Comparison of ENCODE assay signal across 18 cellular contexts in genomic region chr19:45954132-45954531, GRCh38. TPM values are rescaled to one million over a fixed set of nuclear protein-coding genes. Genes with fewer than 3 reads are reported as not detected.
DNase-seq lines count a peak whose midpoint lies in the region; ATAC-seq and TF ChIP-seq lines count a peak whose summit lies in the region.
"Had no signal": no experiment of that assay in that cellular context is flagged by ENCODE, and none has a peak within 500 bp of the region (broad histone marks: within the 10 kb centered on the region; RNA-seq: fewer than 3 reads in every experiment).

No MANE protein-coding gene starts in this region.

- no peak for DNase-seq in left ventricle myocardium inferior
- no peak for DNase-seq in Right ventricle myocardium superior
- DNase-seq in SK-N-SH = peak; percentile 94
- no peak for DNase-seq in endothelial cell (ENCODE audit: low spot score)
- DNase-seq in upper lobe of right lung = no peak
- no peak for DNase-seq in activated T-helper 2 cell treated with anti-CD3 and anti-CD28 coated beads, Interferon-gamma antibody, Interleukin-2, Interleukin-4, amounts not matched to agents 10 μg/mL and 5 μg/mL and 100 μg/mL, durations not matched to agents 14 hours and 24 hours and 36 hours (ENCODE audit: low spot score)
- DNase-seq in CD4-positive, alpha-beta memory T cell = no peak
- DNase-seq: activated CD4-positive, alpha-beta T cell treated with anti-CD3 and anti-CD28 coated beads for 36 hours; activated CD8-positive, alpha-beta memory T cell treated with anti-CD3 and anti-CD28 coated beads, Interleukin-2, amount 50 U/mL, for 4 hours; activated naive CD4-positive, alpha-beta T cell treated with Interleukin-2 at 50 U/mL for 16 hours; esophagus squamous epithelium; midbrain; NCI-H2081 treated with DMSO at 0.1 percent for 48 hours; right cardiac atrium had no signal

- H3K27me3 Mint-ChIP-seq in endothelial cell (ENCODE audit: unreplicated experiment) = peaks cover 13% of the 10 kb centered on the region
- peaks cover 15% of the 10 kb centered on the region for H3K27me3 Mint-ChIP-seq in activated T-helper 2 cell treated with anti-CD3 and anti-CD28 coated beads, Interferon-gamma antibody, Interleukin-2, Interleukin-4, amounts not matched to agents 10 μg/mL and 5 μg/mL and 100 μg/mL, durations not matched to agents 14 hours and 24 hours and 36 hours (ENCODE audit: low read depth)
- H3K27me3 Mint-ChIP-seq in CD4-positive, alpha-beta memory T cell = peaks cover 23 to 41% of the 10 kb centered on the region in 2 donors

- peak overlapping the region; percentile 94 for H3K27ac Mint-ChIP-seq in endothelial cell (ENCODE audit: unreplicated experiment)
- no peak overlapping the region for H3K27ac Mint-ChIP-seq in activated T-helper 2 cell treated with anti-CD3 and anti-CD28 coated beads, Interferon-gamma antibody, Interleukin-2, Interleukin-4, amounts not matched to agents 10 μg/mL and 5 μg/mL and 100 μg/mL, durations not matched to agents 14 hours and 24 hours and 36 hours
- H3K27ac Mint-ChIP-seq in CD4-positive, alpha-beta memory T cell = no peak overlapping the region
- H3K27ac Mint-ChIP-seq: activated CD4-positive, alpha-beta T cell treated with anti-CD3 and anti-CD28 coated beads for 36 hours; dendritic cell treated with granulocyte-macrophage colony-stimulating factor and Interleukin-4, amounts not matched to agents 40 ng/mL and 50 ng/mL, for 4 days had no signal

- no peak overlapping the region for H2AFZ ChIP-seq in SK-N-SH (ENCODE audit: low read depth)

- intact Hi-C loops in left ventricle myocardium inferior (cut with micrococcal nuclease) (no loop called here), Right ventricle myocardium superior (cut with DNase I) (no loop called here), upper lobe of right lung (cut with DNase I) (no loop called here)
- intact Hi-C loops in activated T-helper 2 cell treated with anti-CD3 and anti-CD28 coated beads, Interferon-gamma antibody, Interleukin-2, Interleukin-4, amounts not matched to agents 10 μg/mL and 5 μg/mL and 100 μg/mL, durations not matched to agents 14 hours and 24 hours and 36 hours (cut with micrococcal nuclease) = no loop called here
- intact Hi-C loops in CD4-positive, alpha-beta memory T cell (cut with micrococcal nuclease) = no loop called here

- peak overlapping the region; percentile 51 for H3K27ac ChIP-seq in left ventricle myocardium inferior (replicated peaks)
- H3K27ac ChIP-seq in SK-N-SH (ENCODE audit: low read depth in 2 of 2, low read length in 1 of 2) = peak overlapping the region; percentile 40 to 72; a peak in 3 of 4 replicates
- peak overlapping the region; percentile 36 for H3K27ac ChIP-seq in upper lobe of right lung
- H3K27ac ChIP-seq in CD4-positive, alpha-beta memory T cell (ENCODE audit: low read depth, low read length) = no peak overlapping the region
- H3K27ac ChIP-seq: ascending aorta, esophagus squamous epithelium had no signal

- peak overlapping the region; percentile 34; the same call in 1 of the 2 replicates for H3K4me2 ChIP-seq in SK-N-SH

- no peak for TF ChIP-seq RAD21 in SK-N-SH (IDR thresholded peaks at IDR 0.05; ENCODE audit: low read length)

- no peak overlapping the region for H3K9ac ChIP-seq in SK-N-SH

- ATAC-seq in Right ventricle myocardium superior (ENCODE audit: poor library complexity) (no peak), upper lobe of right lung (no peak), GM18870 (IDR thresholded peaks at IDR 0.05; ENCODE audit: unreplicated experiment) (no peak)
- ATAC-seq: activated CD4-positive, alpha-beta T cell treated with anti-CD3 and anti-CD28 coated beads for 36 hours; right cardiac atrium had no signal

- peaks cover 52% of the 10 kb centered on the region for H3K4me1 Mint-ChIP-seq in endothelial cell (ENCODE audit: unreplicated experiment)
- peaks cover 14% of the 10 kb centered on the region for H3K4me1 Mint-ChIP-seq in activated T-helper 2 cell treated with anti-CD3 and anti-CD28 coated beads, Interferon-gamma antibody, Interleukin-2, Interleukin-4, amounts not matched to agents 10 μg/mL and 5 μg/mL and 100 μg/mL, durations not matched to agents 14 hours and 24 hours and 36 hours (ENCODE audit: low read depth)
- peaks cover 4 to 26% (median 7%) of the 10 kb centered on the region in 4 donors for H3K4me1 Mint-ChIP-seq in CD4-positive, alpha-beta memory T cell

- H3K4me3 Mint-ChIP-seq in endothelial cell (ENCODE audit: unreplicated experiment) = peak overlapping the region; percentile 62
- no peak overlapping the region for H3K4me3 Mint-ChIP-seq in activated T-helper 2 cell treated with anti-CD3 and anti-CD28 coated beads, Interferon-gamma antibody, Interleukin-2, Interleukin-4, amounts not matched to agents 10 μg/mL and 5 μg/mL and 100 μg/mL, durations not matched to agents 14 hours and 24 hours and 36 hours (ENCODE audit: low read depth)
- no peak overlapping the region for H3K4me3 Mint-ChIP-seq in CD4-positive, alpha-beta memory T cell
- H3K4me3 Mint-ChIP-seq: activated CD4-positive, alpha-beta T cell treated with anti-CD3 and anti-CD28 coated beads for 36 hours; dendritic cell treated with granulocyte-macrophage colony-stimulating factor and Interleukin-4, amounts not matched to agents 40 ng/mL and 50 ng/mL, for 4 days had no signal

- H3K9me3 Mint-ChIP-seq in endothelial cell (ENCODE audit: unreplicated experiment) = no peaks in the 10 kb centered on the region
- H3K9me3 Mint-ChIP-seq in activated T-helper 2 cell treated with anti-CD3 and anti-CD28 coated beads, Interferon-gamma antibody, Interleukin-2, Interleukin-4, amounts not matched to agents 10 μg/mL and 5 μg/mL and 100 μg/mL, durations not matched to agents 14 hours and 24 hours and 36 hours = no peaks in the 10 kb centered on the region
- H3K9me3 Mint-ChIP-seq in CD4-positive, alpha-beta memory T cell = peaks cover 0 to 6% (median 3%) of the 10 kb centered on the region in 8 donors

- H3F3A ChIP-seq in SK-N-SH (replicated peaks; ENCODE audit: insufficient read depth) = peaks cover 9% of the 10 kb centered on the region

- H3K4me1 ChIP-seq in left ventricle myocardium inferior (peaks cover 55% of the 10 kb centered on the region), SK-N-SH (ENCODE audit: control insufficient read depth in 1 of 2, insufficient read depth in 2 of 2, low read depth in 1 of 2, low read length in 1 of 2) (peaks cover 17 to 22% of the 10 kb centered on the region in 2 experiments; a peak in 3 of 4 replicates), upper lobe of right lung (peaks cover 9% of the 10 kb centered on the region)
- peaks cover 11% of the 10 kb centered on the region for H3K4me1 ChIP-seq in CD4-positive, alpha-beta memory T cell (ENCODE audit: insufficient read depth, low read length)

- no peaks in the 10 kb centered on the region for H3K79me2 ChIP-seq in SK-N-SH (ENCODE audit: insufficient read depth)

- no peaks in the 10 kb centered on the region for H3K36me3 ChIP-seq in left ventricle myocardium inferior
- peaks cover 5 to 14% of the 10 kb centered on the region in 2 experiments for H3K36me3 ChIP-seq in SK-N-SH (replicated peaks in 1 of 2; ENCODE audit: control insufficient read depth in 1 of 2, insufficient read depth in 2 of 2, low read length in 1 of 2)
- H3K36me3 ChIP-seq in upper lobe of right lung = no peaks in the 10 kb centered on the region
- no peaks in the 10 kb centered on the region for H3K36me3 ChIP-seq in CD4-positive, alpha-beta memory T cell (ENCODE audit: insufficient read depth, low read length)
- H3K36me3 ChIP-seq: ascending aorta, esophagus squamous epithelium, HAP-1 had no signal

- H3K4me3 ChIP-seq in left ventricle myocardium inferior = no peak overlapping the region
- H3K4me3 ChIP-seq in SK-N-SH (ENCODE audit: low read depth in 2 of 2, low read length in 1 of 2) = no peak overlapping the region
- H3K4me3 ChIP-seq in upper lobe of right lung = no peak overlapping the region
- H3K4me3 ChIP-seq in CD4-positive, alpha-beta memory T cell (ENCODE audit: low read length in 2 of 2) = no peak overlapping the region
- H3K4me3 ChIP-seq: ascending aorta, esophagus squamous epithelium, HAP-1 had no signal

- H4K20me1 ChIP-seq in SK-N-SH (ENCODE audit: insufficient read depth) = no peaks in the 10 kb centered on the region

- CTCF ChIA-PET in SK-N-SH (lab: Yijun Ruan, JAX) = interaction anchor here (0.7 to 1.2 kb wide), 4 partner anchors 22 to 75 kb away, joined by 3 to 4 read pairs (median 3); no protein-coding TSS in a partner anchor
- CTCF ChIA-PET in CD4-positive, alpha-beta memory T cell (lab: Charles Lee; ENCODE audit: partially characterized antibody) = no interaction called here

- H3K9me3 ChIP-seq in left ventricle myocardium inferior (replicated peaks) (no peaks in the 10 kb centered on the region), SK-N-SH (no peaks in the 10 kb centered on the region), upper lobe of right lung (no peaks in the 10 kb centered on the region)
- no peaks in the 10 kb centered on the region for H3K9me3 ChIP-seq in CD4-positive, alpha-beta memory T cell (ENCODE audit: control insufficient read depth in 1 of 2, low read length in 2 of 2)
- H3K9me3 ChIP-seq: ascending aorta, esophagus squamous epithelium, HAP-1 had no signal

- TF ChIP-seq CTCF in left ventricle myocardium inferior (IDR thresholded peaks at IDR 0.05; ENCODE audit: borderline replicate concordance) (no peak), SK-N-SH (IDR thresholded peaks at IDR 0.05) (no peak), endothelial cell (IDR thresholded peaks at IDR 0.05; ENCODE audit: unreplicated experiment) (no peak), upper lobe of right lung (IDR thresholded peaks at IDR 0.05) (no peak)

- WGBS in SK-N-SH (ENCODE audit: low lambda C conversion rate) = 39% methylated on average over 7 of the region's 9 CpGs

- no peaks in the 10 kb centered on the region for H3K9me2 ChIP-seq in SK-N-SH

- H3K27me3 ChIP-seq in left ventricle myocardium inferior (ENCODE audit: low read depth) (peaks cover 77% of the 10 kb centered on the region), SK-N-SH (ENCODE audit: insufficient read depth) (no peaks in the 10 kb centered on the region), upper lobe of right lung (peaks cover 17% of the 10 kb centered on the region)
- peaks cover 5% of the 10 kb centered on the region for H3K27me3 ChIP-seq in CD4-positive, alpha-beta memory T cell (ENCODE audit: insufficient read depth, low read length)

- TF ChIP-seq EP300 in SK-N-SH (IDR thresholded peaks at IDR 0.05; ENCODE audit: borderline replicate concordance in 1 of 2, low read depth in 1 of 2, low read length in 1 of 2) = no peak

- POLR2A ChIA-PET in SK-N-SH (lab: Yijun Ruan, JAX) = interaction anchor here (1.2 to 1.6 kb wide), 2 partner anchors 20 to 51 kb away, joined by 6 to 7 read pairs; partner anchors contain the start of gene MYPOP
- POLR2A ChIA-PET in CD4-positive, alpha-beta memory T cell (lab: Charles Lee; ENCODE audit: partially characterized antibody) = no interaction called here

- H3K36me3 Mint-ChIP-seq in endothelial cell (ENCODE audit: low read depth, unreplicated experiment) = peaks cover 52% of the 10 kb centered on the region
- no peaks in the 10 kb centered on the region for H3K36me3 Mint-ChIP-seq in activated T-helper 2 cell treated with anti-CD3 and anti-CD28 coated beads, Interferon-gamma antibody, Interleukin-2, Interleukin-4, amounts not matched to agents 10 μg/mL and 5 μg/mL and 100 μg/mL, durations not matched to agents 14 hours and 24 hours and 36 hours (ENCODE audit: low read depth)
- H3K36me3 Mint-ChIP-seq in CD4-positive, alpha-beta memory T cell = no peaks in the 10 kb centered on the region

RNA-seq across cellular contexts. Expression of gene NOVA2, which starts 19.5 kb away (rescaled TPM):
- total RNA-seq in left ventricle myocardium inferior = 5.0 TPM
- 3.7 TPM for total RNA-seq in Right ventricle myocardium superior
- 1.3 and 1.9 TPM in 2 replicates for polyA plus RNA-seq in SK-N-SH (2012; rRNA removed)
- 1.7 and 2.1 TPM in 2 replicates for polyA plus RNA-seq in SK-N-SH (2012; cell fraction: cytosol; rRNA removed)
- 3.6 and 4.1 TPM in 2 replicates for polyA plus RNA-seq in SK-N-SH (2012; cell fraction: nucleus; rRNA removed)
- 86.0 TPM for total RNA-seq in endothelial cell (ENCODE audit: unreplicated experiment)
- total RNA-seq in upper lobe of right lung = 21.2 TPM
- total RNA-seq in activated T-helper 2 cell treated with anti-CD3 and anti-CD28 coated beads, Interferon-gamma antibody, Interleukin-2, Interleukin-4, amounts not matched to agents 10 μg/mL and 5 μg/mL and 100 μg/mL, durations not matched to agents 14 hours and 24 hours and 36 hours = 0.14 TPM in 1 of 2 replicates, not detected in the other
- total RNA-seq in CD4-positive, alpha-beta memory T cell = not detected
- not detected for polyA plus RNA-seq in CD4-positive, alpha-beta memory T cell

RNA-seq across cellular contexts. Expression of gene NANOS2, which starts 39.6 kb away (rescaled TPM):
- total RNA-seq in left ventricle myocardium inferior (not detected), Right ventricle myocardium superior (not detected), endothelial cell (ENCODE audit: unreplicated experiment) (not detected), upper lobe of right lung (not detected)
- not detected in 2 replicates for polyA plus RNA-seq in SK-N-SH (2012; rRNA removed)
- polyA plus RNA-seq in SK-N-SH (2012; cell fraction: cytosol; rRNA removed) = not detected in 2 replicates
- polyA plus RNA-seq in SK-N-SH (2012; cell fraction: nucleus; rRNA removed) = not detected in 2 replicates
- not detected in 2 replicates for total RNA-seq in activated T-helper 2 cell treated with anti-CD3 and anti-CD28 coated beads, Interferon-gamma antibody, Interleukin-2, Interleukin-4, amounts not matched to agents 10 μg/mL and 5 μg/mL and 100 μg/mL, durations not matched to agents 14 hours and 24 hours and 36 hours
- not detected for total RNA-seq in CD4-positive, alpha-beta memory T cell
- polyA plus RNA-seq in CD4-positive, alpha-beta memory T cell = not detected
- total RNA-seq: activated CD4-positive, alpha-beta T cell treated with anti-CD3 and anti-CD28 coated beads for 36 hours; ascending aorta; esophagus squamous epithelium; right cardiac atrium had no signal
- polyA plus RNA-seq: right cardiac atrium had no signal

RNA-seq across cellular contexts. Expression of gene CCDC61, which starts 41.1 kb away (rescaled TPM):
- 8.7 TPM for total RNA-seq in left ventricle myocardium inferior
- 6.8 TPM for total RNA-seq in Right ventricle myocardium superior
- polyA plus RNA-seq in SK-N-SH (2012; rRNA removed) = 6.8 and 7.6 TPM in 2 replicates
- 2.4 and 4.4 TPM in 2 replicates for polyA plus RNA-seq in SK-N-SH (2012; cell fraction: cytosol; rRNA removed)
- 17.0 and 20.6 TPM in 2 replicates for polyA plus RNA-seq in SK-N-SH (2012; cell fraction: nucleus; rRNA removed)
- total RNA-seq in endothelial cell (ENCODE audit: unreplicated experiment) = 9.5 TPM
- 15.4 TPM for total RNA-seq in upper lobe of right lung
- total RNA-seq in activated T-helper 2 cell treated with anti-CD3 and anti-CD28 coated beads, Interferon-gamma antibody, Interleukin-2, Interleukin-4, amounts not matched to agents 10 μg/mL and 5 μg/mL and 100 μg/mL, durations not matched to agents 14 hours and 24 hours and 36 hours = 25.3 and 31.2 TPM in 2 replicates
- 10 to 100 TPM; 37.4 to 39.6 TPM for total RNA-seq in CD4-positive, alpha-beta memory T cell
- 1 to 10 TPM; 6.4 to 9.2 TPM for polyA plus RNA-seq in CD4-positive, alpha-beta memory T cell

RNA-seq across cellular contexts. Expression of gene MYPOP, which starts 51.7 kb away (rescaled TPM):
- total RNA-seq in left ventricle myocardium inferior (16.2 TPM), Right ventricle myocardium superior (15.2 TPM), endothelial cell (ENCODE audit: unreplicated experiment) (9.0 TPM), upper lobe of right lung (7.9 TPM)
- 2.8 and 5.1 TPM in 2 replicates for polyA plus RNA-seq in SK-N-SH (2012; rRNA removed)
- polyA plus RNA-seq in SK-N-SH (2012; cell fraction: cytosol; rRNA removed) = 3.2 and 4.8 TPM in 2 replicates
- 11.0 and 16.2 TPM in 2 replicates for polyA plus RNA-seq in SK-N-SH (2012; cell fraction: nucleus; rRNA removed)
- 7.3 and 8.6 TPM in 2 replicates for total RNA-seq in activated T-helper 2 cell treated with anti-CD3 and anti-CD28 coated beads, Interferon-gamma antibody, Interleukin-2, Interleukin-4, amounts not matched to agents 10 μg/mL and 5 μg/mL and 100 μg/mL, durations not matched to agents 14 hours and 24 hours and 36 hours
- total RNA-seq in CD4-positive, alpha-beta memory T cell = 10 to 100 TPM; 12.9 to 15.1 TPM
- polyA plus RNA-seq in CD4-positive, alpha-beta memory T cell = under 1 TPM; 0.10 to 0.87 TPM
